15 cellular contexts compared by ENCODE assay signal in genomic region chr14:85565862-85566296, GRCh38. TPM values are rescaled to one million over a fixed set of nuclear protein-coding genes. Genes with fewer than 3 reads are reported as not detected.
A peak's percentile ranks its signal among the peaks of the same experiment; 100 is the strongest.
DNase-seq lines count a peak whose midpoint lies in the region; ATAC-seq and TF ChIP-seq lines count a peak whose summit lies in the region.
"Had no signal": no experiment of that assay in that cellular context is flagged by ENCODE, and none has a peak within 500 bp of the region (broad histone marks: within the 10 kb centered on the region; RNA-seq: fewer than 3 reads in every experiment).

No MANE protein-coding gene starts in this region.

- no peak overlapping the region for H3K4me3 ChIP-seq in brain microvascular endothelial cell (ENCODE audit: low read depth, low read length)

- H3K27me3 Mint-ChIP-seq in glutamatergic neuron (ENCODE audit: unreplicated experiment), result no peaks in the 10 kb centered on the region
- no peaks in the 10 kb centered on the region for H3K27me3 Mint-ChIP-seq in stimulated activated naive B cell treated with anti-CD40 and anti-IgM and Interleukin-4, amounts not matched to agents 10 μg/mL and 1 μg/mL and 100 μg/mL, for 72 hours
- H3K27me3 Mint-ChIP-seq: activated CD4-positive, alpha-beta memory T cell treated with anti-CD3 and anti-CD28 coated beads for 36 hours; activated naive CD8-positive, alpha-beta T cell treated with anti-CD3 and anti-CD28 coated beads, Interleukin-2, amount 10 ng/mL, durations not matched to agents 7 days and 5 days had no signal

- no peaks in the 10 kb centered on the region for H3K9me3 Mint-ChIP-seq in glutamatergic neuron (ENCODE audit: unreplicated experiment)
- H3K9me3 Mint-ChIP-seq in stimulated activated naive B cell treated with anti-CD40 and anti-IgM and Interleukin-4, amounts not matched to agents 10 μg/mL and 1 μg/mL and 100 μg/mL, for 72 hours, result peaks cover 0 to 5% of the 10 kb centered on the region in 2 donors
- H3K9me3 Mint-ChIP-seq: activated naive CD8-positive, alpha-beta T cell treated with anti-CD3 and anti-CD28 coated beads, Interleukin-2, amount 10 ng/mL, durations not matched to agents 7 days and 5 days had no signal

- H3K27ac Mint-ChIP-seq in glutamatergic neuron (ENCODE audit: unreplicated experiment), result no peak overlapping the region
- H3K27ac Mint-ChIP-seq in stimulated activated naive B cell treated with anti-CD40 and anti-IgM and Interleukin-4, amounts not matched to agents 10 μg/mL and 1 μg/mL and 100 μg/mL, for 72 hours, result no peak overlapping the region
- H3K27ac Mint-ChIP-seq: activated CD4-positive, alpha-beta memory T cell treated with anti-CD3 and anti-CD28 coated beads for 36 hours; activated naive CD8-positive, alpha-beta T cell treated with anti-CD3 and anti-CD28 coated beads, Interleukin-2, amount 10 ng/mL, durations not matched to agents 7 days and 5 days; stimulated activated effector memory CD8-positive, alpha-beta T cell treated with anti-CD3 and anti-CD28 coated beads, Interleukin-12 subunit alpha, Interleukin-12 subunit beta, amount 100 ng/mL, for 72 hours had no signal

- no peak for ATAC-seq in stimulated activated naive B cell treated with anti-CD40 and anti-IgM and Interleukin-4, amounts not matched to agents 10 μg/mL and 1 μg/mL and 100 μg/mL, for 72 hours (replicated peaks)
- ATAC-seq: stimulated activated effector memory CD8-positive, alpha-beta T cell treated with anti-CD3 and anti-CD28 coated beads, Interleukin-12 subunit alpha, Interleukin-12 subunit beta, amount 100 ng/mL, for 72 hours had no signal

- peaks cover 6% of the 10 kb centered on the region for H3K4me1 Mint-ChIP-seq in glutamatergic neuron (ENCODE audit: low read depth, unreplicated experiment)
- no peaks in the 10 kb centered on the region for H3K4me1 Mint-ChIP-seq in stimulated activated naive B cell treated with anti-CD40 and anti-IgM and Interleukin-4, amounts not matched to agents 10 μg/mL and 1 μg/mL and 100 μg/mL, for 72 hours
- H3K4me1 Mint-ChIP-seq: activated naive CD8-positive, alpha-beta T cell treated with anti-CD3 and anti-CD28 coated beads, Interleukin-2, amount 10 ng/mL, durations not matched to agents 7 days and 5 days; CD14-positive monocyte; stimulated activated effector memory CD8-positive, alpha-beta T cell treated with anti-CD3 and anti-CD28 coated beads, Interleukin-12 subunit alpha, Interleukin-12 subunit beta, amount 100 ng/mL, for 72 hours had no signal

- DNase-seq in AG08395 (ENCODE audit: low spot score) (peak; percentile 24), NCI-H1048 (lab: John Stamatoyannopoulos, UW) (peak; percentile 92), brain microvascular endothelial cell (no peak), lung microvascular endothelial cell (ENCODE audit: low read depth in 2 of 2) (peak; percentile 87 to 90), glutamatergic neuron (no peak), mucosa of gallbladder (ENCODE audit: low spot score) (no peak)
- DNase-seq in stimulated activated CD4-positive, alpha-beta T cell treated with anti-CD3 and anti-CD28 coated beads, Interleukin-2, amount 100 ng/mL, for 24 hours, result no peak
- DNase-seq in stimulated activated naive B cell treated with anti-CD40 and anti-IgM and Interleukin-4, amounts not matched to agents 10 μg/mL and 1 μg/mL and 100 μg/mL, for 72 hours, result no peak
- DNase-seq: activated CD4-positive, alpha-beta memory T cell treated with anti-CD3 and anti-CD28 coated beads for 36 hours; activated naive CD8-positive, alpha-beta T cell treated with anti-CD3 and anti-CD28 coated beads, Interleukin-2, amount 10 ng/mL, durations not matched to agents 7 days and 5 days; H7; Karpas-422; T-helper 1 cell had no signal

- H3K4me3 Mint-ChIP-seq in glutamatergic neuron (ENCODE audit: unreplicated experiment), result no peak overlapping the region
- no peak overlapping the region for H3K4me3 Mint-ChIP-seq in stimulated activated naive B cell treated with anti-CD40 and anti-IgM and Interleukin-4, amounts not matched to agents 10 μg/mL and 1 μg/mL and 100 μg/mL, for 72 hours
- H3K4me3 Mint-ChIP-seq: activated CD4-positive, alpha-beta memory T cell treated with anti-CD3 and anti-CD28 coated beads for 36 hours; activated naive CD8-positive, alpha-beta T cell treated with anti-CD3 and anti-CD28 coated beads, Interleukin-2, amount 10 ng/mL, durations not matched to agents 7 days and 5 days; CD14-positive monocyte; stimulated activated effector memory CD8-positive, alpha-beta T cell treated with anti-CD3 and anti-CD28 coated beads, Interleukin-12 subunit alpha, Interleukin-12 subunit beta, amount 100 ng/mL, for 72 hours had no signal

- in situ Hi-C loops in brain microvascular endothelial cell (cut with HindIII; ENCODE audit: low pct_ligation_motif_present, low sequenced_read_pairs), result no loop called here

- H3K27ac ChIP-seq in brain microvascular endothelial cell, result peak overlapping the region; percentile 39

- H3K36me3 Mint-ChIP-seq in glutamatergic neuron (ENCODE audit: unreplicated experiment), result peaks cover 7% of the 10 kb centered on the region
- no peaks in the 10 kb centered on the region for H3K36me3 Mint-ChIP-seq in stimulated activated naive B cell treated with anti-CD40 and anti-IgM and Interleukin-4, amounts not matched to agents 10 μg/mL and 1 μg/mL and 100 μg/mL, for 72 hours
- H3K36me3 Mint-ChIP-seq: activated CD4-positive, alpha-beta memory T cell treated with anti-CD3 and anti-CD28 coated beads for 36 hours; activated naive CD8-positive, alpha-beta T cell treated with anti-CD3 and anti-CD28 coated beads, Interleukin-2, amount 10 ng/mL, durations not matched to agents 7 days and 5 days; CD14-positive monocyte; stimulated activated effector memory CD8-positive, alpha-beta T cell treated with anti-CD3 and anti-CD28 coated beads, Interleukin-12 subunit alpha, Interleukin-12 subunit beta, amount 100 ng/mL, for 72 hours had no signal

- TF ChIP-seq CTCF in brain microvascular endothelial cell (IDR thresholded peaks at IDR 0.05; ENCODE audit: low read depth, low read length, missing control alignments) (no peak), glutamatergic neuron (IDR thresholded peaks at IDR 0.05; ENCODE audit: partially characterized antibody, unreplicated experiment) (no peak)

- no peaks in the 10 kb centered on the region for H3K27me3 ChIP-seq in brain microvascular endothelial cell (replicated peaks)

- H3K36me3 ChIP-seq in brain microvascular endothelial cell (replicated peaks), result no peaks in the 10 kb centered on the region

RNA-seq across cellular contexts. Expression of gene FLRT2, which starts 35.9 kb away (rescaled TPM):
- 86.5 and 139 TPM in 2 replicates for total RNA-seq in lung microvascular endothelial cell
- total RNA-seq in glutamatergic neuron (ENCODE audit: unreplicated experiment), result 69.6 TPM
- 20.5 TPM for total RNA-seq in mucosa of gallbladder
- total RNA-seq: activated CD4-positive, alpha-beta memory T cell treated with anti-CD3 and anti-CD28 coated beads for 36 hours; activated naive CD8-positive, alpha-beta T cell treated with anti-CD3 and anti-CD28 coated beads, Interleukin-2, amount 10 ng/mL, durations not matched to agents 7 days and 5 days had no signal

Comparison
In these comparisons a context has a peak if more than half of its experiments do, and no peak if none do; other contexts are left out.
1. DNase-seq: peak in AG08395 (single experiment), NCI-H1048 (single experiment) and lung microvascular endothelial cell (2 of 2); none in brain microvascular endothelial cell (single experiment), glutamatergic neuron (single experiment), stimulated activated CD4-positive, alpha-beta T cell treated with anti-CD3 and anti-CD28 coated beads, Interleukin-2, amount 100 ng/mL, for 24 hours (0 of 2), mucosa of gallbladder (single experiment) and stimulated activated naive B cell treated with anti-CD40 and anti-IgM and Interleukin-4, amounts not matched to agents 10 μg/mL and 1 μg/mL and 100 μg/mL, for 72 hours (single experiment).